ENCODE assay signal across 1 cellular context in the genomic region with DNA sequence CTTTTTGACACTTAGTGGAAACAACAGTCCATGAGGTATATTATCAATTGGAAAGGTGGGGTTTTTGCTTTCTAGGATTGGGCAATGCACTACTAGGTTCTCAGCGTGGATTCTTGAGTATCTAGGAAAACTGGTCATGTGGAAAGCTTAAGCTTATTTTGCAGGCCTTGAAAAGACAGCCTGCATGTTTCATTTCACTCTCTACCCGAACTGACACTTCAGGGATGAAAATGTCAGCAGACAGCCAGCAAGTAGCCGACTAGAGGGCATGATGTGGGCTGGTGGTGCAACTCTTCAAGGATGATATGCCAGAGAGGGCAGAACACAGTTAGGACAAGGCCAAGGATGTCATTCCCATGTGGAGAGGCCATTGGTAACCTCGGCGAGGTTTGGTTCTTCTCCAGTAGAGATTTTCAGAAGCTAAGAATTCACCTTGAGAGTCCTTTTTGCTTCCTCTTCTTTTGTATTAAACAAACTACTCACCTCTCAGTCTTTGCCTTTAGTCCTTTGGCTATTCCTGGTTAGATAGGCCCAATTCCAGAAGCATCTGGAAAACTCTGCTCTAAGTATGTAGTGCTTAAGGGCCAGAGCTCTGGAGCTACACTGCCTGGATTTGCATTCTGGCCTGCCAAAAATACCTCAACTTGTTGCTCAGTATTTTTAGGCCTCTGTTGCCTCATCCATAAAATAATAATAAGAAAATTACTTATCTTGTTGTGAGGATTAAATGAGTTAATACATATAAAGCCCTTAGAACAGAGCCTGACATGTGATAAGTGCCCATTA.
TF ChIP-seq lines count a peak whose summit lies in the region.

No MANE protein-coding gene starts in this region.

TF ChIP-seq in HepG2, 621 proteins besides CTCF, POLR2A, EP300 and RAD21:
- TF ChIP-seq BCL6 (CRISPR knock-in tag; IDR thresholded peaks at IDR 0.05) = peak; percentile 91
- no peak for TF ChIP-seq ASH2L (IDR thresholded peaks at IDR 0.05; ENCODE audit: insufficient read length, low read depth, low read length)
- TF ChIP-seq, protein P1, sequence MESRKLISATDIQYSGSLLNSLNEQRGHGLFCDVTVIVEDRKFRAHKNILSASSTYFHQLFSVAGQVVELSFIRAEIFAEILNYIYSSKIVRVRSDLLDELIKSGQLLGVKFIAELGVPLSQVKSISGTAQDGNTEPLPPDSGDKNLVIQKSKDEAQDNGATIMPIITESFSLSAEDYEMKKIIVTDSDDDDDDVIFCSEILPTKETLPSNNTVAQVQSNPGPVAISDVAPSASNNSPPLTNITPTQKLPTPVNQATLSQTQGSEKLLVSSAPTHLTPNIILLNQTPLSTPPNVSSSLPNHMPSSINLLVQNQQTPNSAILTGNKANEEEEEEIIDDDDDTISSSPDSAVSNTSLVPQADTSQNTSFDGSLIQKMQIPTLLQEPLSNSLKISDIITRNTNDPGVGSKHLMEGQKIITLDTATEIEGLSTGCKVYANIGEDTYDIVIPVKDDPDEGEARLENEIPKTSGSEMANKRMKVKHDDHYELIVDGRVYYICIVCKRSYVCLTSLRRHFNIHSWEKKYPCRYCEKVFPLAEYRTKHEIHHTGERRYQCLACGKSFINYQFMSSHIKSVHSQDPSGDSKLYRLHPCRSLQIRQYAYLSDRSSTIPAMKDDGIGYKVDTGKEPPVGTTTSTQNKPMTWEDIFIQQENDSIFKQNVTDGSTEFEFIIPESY (CRISPR knock-in tag; IDR thresholded peaks at IDR 0.05) = no peak
- TF ChIP-seq FOXJ3 (CRISPR knock-in tag; IDR thresholded peaks at IDR 0.05; ENCODE audit: borderline replicate concordance) = no peak
- TF ChIP-seq, protein P2, sequence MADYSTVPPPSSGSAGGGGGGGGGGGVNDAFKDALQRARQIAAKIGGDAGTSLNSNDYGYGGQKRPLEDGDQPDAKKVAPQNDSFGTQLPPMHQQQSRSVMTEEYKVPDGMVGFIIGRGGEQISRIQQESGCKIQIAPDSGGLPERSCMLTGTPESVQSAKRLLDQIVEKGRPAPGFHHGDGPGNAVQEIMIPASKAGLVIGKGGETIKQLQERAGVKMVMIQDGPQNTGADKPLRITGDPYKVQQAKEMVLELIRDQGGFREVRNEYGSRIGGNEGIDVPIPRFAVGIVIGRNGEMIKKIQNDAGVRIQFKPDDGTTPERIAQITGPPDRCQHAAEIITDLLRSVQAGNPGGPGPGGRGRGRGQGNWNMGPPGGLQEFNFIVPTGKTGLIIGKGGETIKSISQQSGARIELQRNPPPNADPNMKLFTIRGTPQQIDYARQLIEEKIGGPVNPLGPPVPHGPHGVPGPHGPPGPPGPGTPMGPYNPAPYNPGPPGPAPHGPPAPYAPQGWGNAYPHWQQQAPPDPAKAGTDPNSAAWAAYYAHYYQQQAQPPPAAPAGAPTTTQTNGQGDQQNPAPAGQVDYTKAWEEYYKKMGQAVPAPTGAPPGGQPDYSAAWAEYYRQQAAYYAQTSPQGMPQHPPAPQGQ (CRISPR knock-in tag; IDR thresholded peaks at IDR 0.05; ENCODE audit: borderline replicate concordance) = no peak
- TF ChIP-seq KLF15 (CRISPR knock-in tag; IDR thresholded peaks at IDR 0.05; ENCODE audit: borderline replicate concordance) = no peak
- 0 out of 2 replicates have a peak, but pooled peaks have one; percentile 14 for TF ChIP-seq ZNF230 (CRISPR knock-in tag; IDR thresholded peaks at IDR 0.05)
- no peak for TF ChIP-seq ZKSCAN5 (CRISPR knock-in tag; IDR thresholded peaks at IDR 0.05)
- no peak for TF ChIP-seq ESRRA (CRISPR knock-in tag; IDR thresholded peaks at IDR 0.05; ENCODE audit: low read depth)
- TF ChIP-seq ZNF816 (CRISPR knock-in tag; IDR thresholded peaks at IDR 0.05; ENCODE audit: borderline replicate concordance) = no peak
